ENCODE assay signal across 9 cellular contexts in the genomic region with DNA sequence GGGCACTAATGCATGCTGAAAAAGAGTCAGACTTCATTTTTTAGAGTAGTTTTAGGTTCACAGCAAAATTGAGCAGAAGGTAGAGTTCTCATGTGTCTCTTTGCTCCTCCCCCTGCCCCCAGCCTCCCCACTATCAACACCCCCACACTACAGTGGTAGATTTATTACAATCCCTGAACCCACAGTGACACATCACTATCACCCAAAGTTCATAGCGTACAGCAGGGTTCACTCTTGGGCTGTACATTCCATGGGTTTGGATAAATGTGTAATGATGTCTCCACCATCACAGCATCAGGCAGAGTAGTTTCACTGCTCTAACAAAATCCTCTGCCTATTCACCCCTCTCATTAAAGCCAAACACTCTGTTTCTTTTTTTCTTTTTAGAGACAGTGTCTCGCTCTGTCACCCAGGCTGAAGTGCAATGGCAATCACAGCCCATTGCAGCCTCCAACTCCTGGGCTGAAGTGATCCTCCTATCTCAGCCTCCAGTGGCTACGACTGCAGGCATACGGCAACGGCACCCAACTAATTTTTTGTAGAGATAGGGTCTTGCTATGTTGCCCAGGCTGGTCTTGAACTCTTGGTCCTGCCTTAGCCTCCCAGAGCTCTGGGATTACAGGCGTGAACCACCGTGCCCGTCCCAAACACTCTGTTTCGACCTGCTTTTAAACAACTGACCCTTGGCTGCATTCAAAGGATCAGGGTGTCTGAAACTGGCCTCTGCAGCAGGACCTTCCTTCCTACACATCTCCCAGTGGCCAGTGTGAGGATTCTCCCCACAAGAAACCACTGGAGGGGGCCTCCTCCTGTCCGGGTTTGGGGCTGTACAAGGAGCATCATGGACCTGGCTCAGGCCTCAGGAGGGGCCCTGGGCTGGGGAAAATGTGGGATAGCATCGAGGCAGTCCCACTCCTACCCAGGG. TPM values are rescaled to one million over a fixed set of nuclear protein-coding genes. Genes with fewer than 3 reads are reported as not detected.
DNase-seq lines count a peak whose midpoint lies in the region; ATAC-seq, FAIRE-seq and TF ChIP-seq lines count a peak whose summit lies in the region.
"Had no signal": no experiment of that assay in that cellular context is flagged by ENCODE, and none has a peak within 500 bp of the region (broad histone marks: within the 10 kb centered on the region; RNA-seq: fewer than 3 reads in every experiment).

No MANE protein-coding gene starts in this region.

- peak overlapping the region; percentile 66; the same call in 1 of the 2 replicates for H3K18ac ChIP-seq in H1 (ENCODE audit: extremely low read depth, low read length)

- H2BK5ac ChIP-seq in H1 (ENCODE audit: low read depth, low read length), result no peak overlapping the region

- H2AFZ ChIP-seq in H1 (ENCODE audit: low read length), result no peak overlapping the region

- no peak overlapping the region for H4K5ac ChIP-seq in H1 (ENCODE audit: insufficient read length, low read depth, low read length)

- H3K4me1 ChIP-seq in A549 (peaks cover 54% of the 10 kb centered on the region), H1 (replicated peaks in 1 of 4; ENCODE audit: control insufficient read depth in 3 of 4, insufficient read depth in 4 of 4, low read length in 3 of 4) (peaks cover 0 to 4% (median 3%) of the 10 kb centered on the region in 4 experiments; a peak in 5 of 7 replicates)

- H4K8ac ChIP-seq in H1 (ENCODE audit: extremely low read depth, insufficient read depth, low read length), result peak overlapping the region; percentile 7

- TF ChIP-seq POLR2A in A549 (IDR thresholded peaks at IDR 0.05; ENCODE audit: low read length), result no peak
- TF ChIP-seq POLR2A in H1 (IDR thresholded peaks at IDR 0.05; ENCODE audit: control extremely low read depth in 1 of 2, low read depth in 2 of 2, low read length in 2 of 2), result no peak

- H2BK12ac ChIP-seq in H1 (ENCODE audit: low read depth, low read length), result peak overlapping the region; percentile 31; the same call in 1 of the 2 replicates

- DNase-seq in A549 (ENCODE audit: low read depth in 1 of 2, low spot score in 1 of 2), result peak in 1 of 2 experiments; percentile 36
- peak; percentile 68 for DNase-seq in LHCN-M2 (ENCODE audit: low read depth)
- DNase-seq in H1 (ENCODE audit: low read depth in 1 of 2, low spot score in 2 of 2), result peak in 1 of 2 experiments; percentile 53
- no peak for DNase-seq in natural killer cell treated with Interleukin-12 subunit alpha and Interleukin-12 subunit beta and Interleukin-15 and Interleukin-18, amount 100 ng/mL, for 72 hours (ENCODE audit: low spot score)
- DNase-seq in NCI-H2227 (lab: John Stamatoyannopoulos, UW; ENCODE audit: unreplicated experiment), result no peak
- DNase-seq in NCI-H1694 treated with DMSO at 0.1 percent for 48 hours (lab: John Stamatoyannopoulos, UW), result no peak

- peak overlapping the region in 1 of 2 donors; percentile 82 for H3K27ac Mint-ChIP-seq in natural killer cell treated with Interleukin-12 subunit alpha and Interleukin-12 subunit beta and Interleukin-15 and Interleukin-18, amount 100 ng/mL, for 72 hours
- H3K27ac Mint-ChIP-seq: activated CD4-positive, alpha-beta T cell treated with anti-CD3 and anti-CD28 coated beads for 36 hours had no signal

- TF ChIP-seq CTCF in A549 (IDR thresholded peaks at IDR 0.05) (no peak; the same call in 2 of the 3 replicates), H1 (IDR thresholded peaks at IDR 0.05; ENCODE audit: control extremely low read depth in 1 of 3, insufficient read depth in 1 of 3, low read depth in 1 of 3, low read length in 3 of 3) (no peak)

- H3K9ac ChIP-seq in H1 (replicated peaks in 1 of 4; ENCODE audit: extremely low read depth in 1 of 4, low read depth in 3 of 4, low read length in 3 of 4), result peak overlapping the region in 1 of 4 experiments; percentile 13; a peak in 1 of 7 replicates

- H3K9me3 ChIP-seq in A549, result no peaks in the 10 kb centered on the region
- H3K9me3 ChIP-seq in H1 (ENCODE audit: insufficient read depth in 2 of 2, low read depth in 1 of 2, low read length in 1 of 2), result no peaks in the 10 kb centered on the region

- H2BK120ac ChIP-seq in H1 (replicated peaks; ENCODE audit: low read depth, low read length), result no peak overlapping the region

- H2BK20ac ChIP-seq in H1 (ENCODE audit: low read length), result 0 out of 2 replicates have a peak overlapping the region, but pooled peaks have one; percentile 48

- FAIRE-seq in A549 (lab: Jason Lieb, UNC) (no peak), H1 (lab: Jason Lieb, UNC) (no peak)

- no peaks in the 10 kb centered on the region for H3K36me3 Mint-ChIP-seq in natural killer cell treated with Interleukin-12 subunit alpha and Interleukin-12 subunit beta and Interleukin-15 and Interleukin-18, amount 100 ng/mL, for 72 hours

- H3K23me2 ChIP-seq in H1 (ENCODE audit: low read depth, low read length), result peaks cover 2% of the 10 kb centered on the region; the same call in 1 of the 2 replicates

- H3K4me3 ChIP-seq in A549 (no peak overlapping the region), H1 (ENCODE audit: extremely low read depth in 1 of 4, insufficient read depth in 2 of 4, low read depth in 3 of 4, low read length in 4 of 4) (peak overlapping the region in 3 of 4 experiments; percentile 18 to 54 (median 23); a peak in 4 of 8 replicates)

- no peak overlapping the region for H3K14ac ChIP-seq in H1 (ENCODE audit: insufficient read length)

- ATAC-seq in A549 (peak; percentile 36 to 49), HG03354 (IDR thresholded peaks at IDR 0.05; ENCODE audit: poor library complexity, severe bottlenecking, unreplicated experiment) (no peak), GM19397 (IDR thresholded peaks at IDR 0.05; ENCODE audit: unreplicated experiment) (no peak)
- ATAC-seq in natural killer cell treated with Interleukin-12 subunit alpha and Interleukin-12 subunit beta and Interleukin-15 and Interleukin-18, amount 100 ng/mL, for 72 hours, result no peak

- no peak overlapping the region; the same call in 1 of the 2 replicates for H2BK15ac ChIP-seq in H1 (ENCODE audit: low read length)

- peak overlapping the region; percentile 25 for H3K4me3 Mint-ChIP-seq in natural killer cell treated with Interleukin-12 subunit alpha and Interleukin-12 subunit beta and Interleukin-15 and Interleukin-18, amount 100 ng/mL, for 72 hours
- H3K4me3 Mint-ChIP-seq: activated CD4-positive, alpha-beta T cell treated with anti-CD3 and anti-CD28 coated beads for 36 hours had no signal

- WGBS in A549 (ENCODE audit: missing lambda C conversion rate), result 81% methylated on average over 11 of the region's 11 CpGs
- 86% methylated on average over 11 of the region's 11 CpGs; no CpG with 5 or more reads in 1 of the 2 experiments for WGBS in H1 (ENCODE audit: extremely low coverage in 1 of 2, insufficient coverage in 1 of 2, insufficient read length in 1 of 2, insufficient replicate concordance in 2 of 2, low coverage in 1 of 2, low lambda C conversion rate in 2 of 2, missing lambda C conversion rate in 1 of 2), 2 experiments

- H3K56ac ChIP-seq in H1 (replicated peaks; ENCODE audit: insufficient read length, low read depth, low read length), result no peak overlapping the region

- H3K36me3 ChIP-seq in H1 (ENCODE audit: control insufficient read depth in 2 of 4, insufficient read depth in 4 of 4, low read length in 3 of 4), result no peaks in the 10 kb centered on the region

- H3K79me2 ChIP-seq in H1 (ENCODE audit: control insufficient read depth in 1 of 2, insufficient read depth in 2 of 2, low read length in 2 of 2), result no peaks in the 10 kb centered on the region

- H3K27me3 Mint-ChIP-seq in natural killer cell treated with Interleukin-12 subunit alpha and Interleukin-12 subunit beta and Interleukin-15 and Interleukin-18, amount 100 ng/mL, for 72 hours, result peaks cover 4 to 5% of the 10 kb centered on the region in 2 donors

- H3K27me3 ChIP-seq in H1 (replicated peaks in 1 of 4; ENCODE audit: control insufficient read depth in 3 of 4, extremely low read depth in 1 of 4, insufficient read depth in 3 of 4, low read length in 3 of 4), result peaks cover 0 to 8% (median 2%) of the 10 kb centered on the region in 4 experiments; a peak in 4 of 7 replicates

- CTCF ChIA-PET in A549 (lab: Yijun Ruan, JAX) (interaction anchor here (0.6 to 11.9 kb wide), 10 partner anchors 9 to 157 kb away, joined by 3 to 565 read pairs (median 6); no protein-coding TSS in a partner anchor), H1 (lab: Charles Lee; ENCODE audit: partially characterized antibody) (interaction anchor here (0.8 to 1.6 kb wide), 12 partner anchors 8 to 154 kb away, joined by 3 to 10 read pairs (median 4); no protein-coding TSS in a partner anchor)

- H4K20me1 ChIP-seq in H1 (replicated peaks in 1 of 2; ENCODE audit: control insufficient read depth in 1 of 2, insufficient read depth in 2 of 2, low read length in 2 of 2), result no peaks in the 10 kb centered on the region

- TF ChIP-seq RAD21 in A549 (conservative IDR thresholded peaks at IDR 0.05 in 1 of 2, IDR thresholded peaks at IDR 0.05 in 1 of 2), result peak; percentile 19 to 28; a peak in 2 of 5 replicates
- no peak for TF ChIP-seq RAD21 in H1 (IDR thresholded peaks at IDR 0.05 in 1 of 2, conservative IDR thresholded peaks at IDR 0.05 in 1 of 2; ENCODE audit: low read depth in 2 of 2, low read length in 2 of 2)

- POLR2A ChIA-PET in A549 (lab: Yijun Ruan, JAX), result interaction anchor here (0.6 to 1.1 kb wide), 6 partner anchors 9 to 354 kb away, joined by 3 to 7 read pairs (median 5); a partner anchor contains a TSS
- POLR2A ChIA-PET in H1 (lab: Charles Lee; ENCODE audit: partially characterized antibody), result interaction anchor here (1.4 to 22.2 kb wide), 2 partner anchors 17 to 56 kb away, joined by 4 to 458 read pairs; a partner anchor contains a TSS

- H3K9me3 Mint-ChIP-seq in natural killer cell treated with Interleukin-12 subunit alpha and Interleukin-12 subunit beta and Interleukin-15 and Interleukin-18, amount 100 ng/mL, for 72 hours, result no peaks in the 10 kb centered on the region

- no peaks in the 10 kb centered on the region for H3K79me1 ChIP-seq in H1 (ENCODE audit: low read depth, low read length)

- H3K23ac ChIP-seq in H1 (ENCODE audit: insufficient read length), result no peak overlapping the region

- H4K91ac ChIP-seq in H1 (replicated peaks; ENCODE audit: insufficient read length, low read length), result no peak overlapping the region

- TF ChIP-seq EP300 in A549 (IDR thresholded peaks at IDR 0.05) (no peak), H1 (IDR thresholded peaks at IDR 0.05; ENCODE audit: borderline replicate concordance in 1 of 2, low read depth in 2 of 2, low read length in 2 of 2) (no peak)

- H3K4me2 ChIP-seq in A549, result peak overlapping the region; percentile 68
- H3K4me2 ChIP-seq in H1 (ENCODE audit: insufficient read depth in 1 of 2, low read depth in 2 of 2, low read length in 2 of 2), result peak overlapping the region; percentile 66 to 78

- H3K27ac ChIP-seq in A549 (peak overlapping the region; percentile 80 to 88), H1 (ENCODE audit: low read depth, low read length) (no peak overlapping the region)

- no peak overlapping the region for H2AK5ac ChIP-seq in H1 (ENCODE audit: low read depth, low read length)

- peaks cover 6 to 19% of the 10 kb centered on the region in 2 donors for H3K4me1 Mint-ChIP-seq in natural killer cell treated with Interleukin-12 subunit alpha and Interleukin-12 subunit beta and Interleukin-15 and Interleukin-18, amount 100 ng/mL, for 72 hours (ENCODE audit: low read depth in 2 of 2)

- no peak overlapping the region for H3K4ac ChIP-seq in H1 (replicated peaks; ENCODE audit: insufficient read length, low read depth, low read length)

RNA-seq across cellular contexts. Expression of a gene that starts 4.2 kb away (rescaled TPM):
- polyA plus RNA-seq in A549 (2011; rRNA removed) (1.2 and 1.5 TPM in 2 replicates), A549 (2017; fragmentation: RNase III; extraction: RNeasy Plus Mini Kit Qiagen cat#74134 plus additional on column Dnase treatment) (0.98 to 2.1 TPM (median 1.9 TPM) in 3 replicates), H1 (2011; rRNA removed) (0.62 and 1.4 TPM in 2 replicates)
- polyA plus RNA-seq in A549 (2012; cell fraction: cytosol; rRNA removed), result 0.23 and 0.29 TPM in 2 replicates
- 0.22 and 0.32 TPM in 2 replicates for polyA plus RNA-seq in A549 (2012; cell fraction: nucleus; rRNA removed)
- polyA minus RNA-seq in A549 (2011; rRNA and poly(A)+ RNA removed), result 2.0 and 2.2 TPM in 2 replicates
- total RNA-seq in LHCN-M2 (2014; rRNA removed), result 3.5 and 7.1 TPM in 2 replicates
- polyA plus RNA-seq in LHCN-M2 (2012), result 3.2 TPM
- total RNA-seq in H1 (2021; fragmentation: NEBNext Ultra II Directional; extraction: Animal tissue kit (Norgen Biotek cat#: 25700)), result 0.22 and 0.23 TPM in 2 replicates
- 1.7 TPM for polyA plus RNA-seq in H1 (2011; cell fraction: cytosol; rRNA removed)
- polyA plus RNA-seq in H1 (2011; cell fraction: nucleus; rRNA removed), result 3.9 TPM
- 0.43 to 0.91 TPM (median 0.72 TPM) in 4 replicates for polyA plus RNA-seq in H1 (2012, experiment 1 of 2)
- polyA plus RNA-seq in H1 (2012, experiment 2 of 2), result 1.0 TPM
- polyA plus RNA-seq in H1 (2013, experiment 1 of 2), result 0.08 TPM
- 0.09 TPM for polyA plus RNA-seq in H1 (2013, experiment 2 of 2)
- 0.95 and 1.1 TPM in 2 replicates for polyA minus RNA-seq in H1 (2011; rRNA and poly(A)+ RNA removed)
- polyA minus RNA-seq in H1 (2011; cell fraction: cytosol; rRNA and poly(A)+ RNA removed), result 0.81 TPM
- 2.9 TPM for polyA minus RNA-seq in H1 (2011; cell fraction: nucleus; rRNA and poly(A)+ RNA removed)
- 1 to 10 TPM; 1.0 to 1.9 TPM for total RNA-seq in natural killer cell treated with Interleukin-12 subunit alpha and Interleukin-12 subunit beta and Interleukin-15 and Interleukin-18, amount 100 ng/mL, for 72 hours

RNA-seq across cellular contexts. Expression of a gene that starts 13.1 kb away (rescaled TPM):
- polyA plus RNA-seq in A549 (2011; rRNA removed) (2,791 and 4,959 TPM in 2 replicates), A549 (2017; fragmentation: RNase III; extraction: RNeasy Plus Mini Kit Qiagen cat#74134 plus additional on column Dnase treatment) (12,354 to 13,747 TPM (median 12,799 TPM) in 3 replicates), H1 (2011; rRNA removed) (895 and 1,153 TPM in 2 replicates)
- 6,916 and 9,060 TPM in 2 replicates for polyA plus RNA-seq in A549 (2012; cell fraction: cytosol; rRNA removed)
- polyA plus RNA-seq in A549 (2012; cell fraction: nucleus; rRNA removed), result 2,875 and 3,583 TPM in 2 replicates
- 2,337 and 2,680 TPM in 2 replicates for polyA minus RNA-seq in A549 (2011; rRNA and poly(A)+ RNA removed)
- 718 and 1,060 TPM in 2 replicates for total RNA-seq in LHCN-M2 (2014; rRNA removed)
- 13,028 TPM for polyA plus RNA-seq in LHCN-M2 (2012)
- 1,461 and 1,535 TPM in 2 replicates for total RNA-seq in H1 (2021; fragmentation: NEBNext Ultra II Directional; extraction: Animal tissue kit (Norgen Biotek cat#: 25700))
- polyA plus RNA-seq in H1 (2011; cell fraction: cytosol; rRNA removed), result 859 TPM
- 858 TPM for polyA plus RNA-seq in H1 (2011; cell fraction: nucleus; rRNA removed)
- 2,371 to 2,868 TPM (median 2,459 TPM) in 4 replicates for polyA plus RNA-seq in H1 (2012, experiment 1 of 2)
- 3,437 TPM for polyA plus RNA-seq in H1 (2012, experiment 2 of 2)
- polyA plus RNA-seq in H1 (2013, experiment 1 of 2), result 1,345 TPM
- polyA plus RNA-seq in H1 (2013, experiment 2 of 2), result 1,427 TPM
- 388 and 391 TPM in 2 replicates for polyA minus RNA-seq in H1 (2011; rRNA and poly(A)+ RNA removed)
- polyA minus RNA-seq in H1 (2011; cell fraction: cytosol; rRNA and poly(A)+ RNA removed), result 705 TPM
- polyA minus RNA-seq in H1 (2011; cell fraction: nucleus; rRNA and poly(A)+ RNA removed), result 403 TPM
- over 10,000 TPM in 1 of 2 donors, 1,000 to 10,000 TPM in 1; 5,097 to 40,662 TPM for total RNA-seq in natural killer cell treated with Interleukin-12 subunit alpha and Interleukin-12 subunit beta and Interleukin-15 and Interleukin-18, amount 100 ng/mL, for 72 hours

RNA-seq across cellular contexts. Expression of a gene that starts 37.0 kb away (rescaled TPM):
- polyA plus RNA-seq in A549 (2011; rRNA removed) (3.8 and 5.8 TPM in 2 replicates), A549 (2017; fragmentation: RNase III; extraction: RNeasy Plus Mini Kit Qiagen cat#74134 plus additional on column Dnase treatment) (5.0 to 6.6 TPM (median 6.2 TPM) in 3 replicates), H1 (2011; rRNA removed) (7.9 and 10.8 TPM in 2 replicates)
- 8.7 and 11.4 TPM in 2 replicates for polyA plus RNA-seq in A549 (2012; cell fraction: cytosol; rRNA removed)
- 10.1 and 10.9 TPM in 2 replicates for polyA plus RNA-seq in A549 (2012; cell fraction: nucleus; rRNA removed)
- polyA minus RNA-seq in A549 (2011; rRNA and poly(A)+ RNA removed), result 2.6 and 4.4 TPM in 2 replicates
- total RNA-seq in LHCN-M2 (2014; rRNA removed), result 2.4 and 4.8 TPM in 2 replicates
- polyA plus RNA-seq in LHCN-M2 (2012), result 6.4 TPM
- total RNA-seq in H1 (2021; fragmentation: NEBNext Ultra II Directional; extraction: Animal tissue kit (Norgen Biotek cat#: 25700)), result 5.7 and 6.8 TPM in 2 replicates
- polyA plus RNA-seq in H1 (2011; cell fraction: cytosol; rRNA removed), result 7.0 TPM
- 9.4 TPM for polyA plus RNA-seq in H1 (2011; cell fraction: nucleus; rRNA removed)
- 5.8 to 13.8 TPM (median 7.0 TPM) in 4 replicates for polyA plus RNA-seq in H1 (2012, experiment 1 of 2)
- 62.0 TPM for polyA plus RNA-seq in H1 (2012, experiment 2 of 2)
- 4.5 TPM for polyA plus RNA-seq in H1 (2013, experiment 1 of 2)
- polyA plus RNA-seq in H1 (2013, experiment 2 of 2), result 6.3 TPM
- 3.0 and 3.2 TPM in 2 replicates for polyA minus RNA-seq in H1 (2011; rRNA and poly(A)+ RNA removed)
- polyA minus RNA-seq in H1 (2011; cell fraction: cytosol; rRNA and poly(A)+ RNA removed), result 6.1 TPM
- 4.5 TPM for polyA minus RNA-seq in H1 (2011; cell fraction: nucleus; rRNA and poly(A)+ RNA removed)
- total RNA-seq in natural killer cell treated with Interleukin-12 subunit alpha and Interleukin-12 subunit beta and Interleukin-15 and Interleukin-18, amount 100 ng/mL, for 72 hours, result not detected

Comparison
In these comparisons a context has a peak if more than half of its experiments do, and no peak if none do; other contexts are left out.
1. ATAC-seq: peak in A549 (2 of 2); none in natural killer cell treated with Interleukin-12 subunit alpha and Interleukin-12 subunit beta and Interleukin-15 and Interleukin-18, amount 100 ng/mL, for 72 hours (0 of 2), HG03354 (single experiment) and GM19397 (single experiment).